ENCODE assay signal across 7 cellular contexts in the genomic region with DNA sequence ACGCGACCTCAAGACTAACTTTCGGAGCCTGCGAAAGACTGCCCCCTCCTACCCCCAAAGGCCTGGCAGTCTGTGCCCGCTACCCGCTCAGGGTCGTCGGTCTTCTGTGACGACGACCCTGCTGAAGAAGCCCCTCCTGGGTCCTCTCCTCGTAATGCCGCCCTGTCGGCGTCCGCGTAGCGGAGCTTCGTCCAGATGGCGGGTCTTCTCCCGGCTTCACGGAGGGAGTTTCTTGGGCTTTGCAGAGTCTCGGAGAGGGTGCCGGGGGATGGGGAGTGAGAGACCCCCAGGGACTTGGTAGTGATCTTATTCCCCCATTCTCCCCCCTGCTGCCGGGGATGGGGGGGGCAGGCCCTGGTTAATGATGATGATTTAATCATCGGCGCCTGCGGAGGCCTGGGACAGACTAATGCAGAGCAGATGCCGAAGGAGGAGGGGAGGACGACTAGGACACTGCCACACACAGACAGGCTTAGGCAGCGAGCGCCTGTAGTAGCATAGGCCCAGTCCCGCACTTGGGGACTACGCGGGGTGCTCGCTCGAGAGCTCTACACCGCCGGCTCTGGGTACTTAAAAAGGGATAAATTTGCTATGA. TPM values are rescaled to one million over a fixed set of nuclear protein-coding genes. Genes with fewer than 3 reads are reported as not detected.
DNase-seq lines count a peak whose midpoint lies in the region; ATAC-seq and TF ChIP-seq lines count a peak whose summit lies in the region.

No MANE protein-coding gene starts in this region.

- peaks cover 43 to 52% (median 49%) of the 10 kb centered on the region in 4 donors for H3K4me1 ChIP-seq in stomach

- peaks cover 28% of the 10 kb centered on the region for H3K4me1 Mint-ChIP-seq in MCF 10A (ENCODE audit: insufficient read depth, unreplicated experiment)

- peaks cover 22% of the 10 kb centered on the region for H3K27me3 ChIP-seq in kidney epithelial cell (ENCODE audit: control insufficient read depth, insufficient read depth, low read length)
- H3K27me3 ChIP-seq in stomach = peaks cover 5 to 54% (median 24%) of the 10 kb centered on the region in 3 donors

- H3K4me3 Mint-ChIP-seq in MCF 10A (ENCODE audit: unreplicated experiment) = peak overlapping the region; percentile 88

- no peak for TF ChIP-seq CTCF in GM12875 (IDR thresholded peaks at IDR 0.05; ENCODE audit: borderline replicate concordance, insufficient read depth, low read depth, low read length)
- TF ChIP-seq CTCF in MCF 10A (IDR thresholded peaks at IDR 0.05; ENCODE audit: unreplicated experiment) = no peak
- no peak for TF ChIP-seq CTCF in kidney epithelial cell (IDR thresholded peaks at IDR 0.05; ENCODE audit: insufficient read depth, low read length, poor library complexity, severe bottlenecking)
- no peak for TF ChIP-seq CTCF in stomach (IDR thresholded peaks at IDR 0.05)

- intact Hi-C loops in MCF 10A (cut with micrococcal nuclease) (loop anchor here (1.0 kb wide), 2 partner anchors 21 to 79 kb away; a partner anchor contains a TSS), stomach (cut with DNase I; ENCODE audit: low total_unique reads) (no loop called here)

- no peaks in the 10 kb centered on the region for H3K9me3 ChIP-seq in stomach

- CTCF ChIA-PET in MCF 10A (lab: Yijun Ruan, JAX) = interaction anchor here (1.0 to 3.5 kb wide), 3 partner anchors 11 to 79 kb away, joined by 3 to 18 read pairs (median 16); a partner anchor contains a TSS

- peak overlapping the region; percentile 98 for H3K27ac Mint-ChIP-seq in MCF 10A (ENCODE audit: low read depth, unreplicated experiment)

- no peaks in the 10 kb centered on the region for H3K27me3 Mint-ChIP-seq in MCF 10A (ENCODE audit: insufficient read depth, unreplicated experiment)

- peaks cover 45% of the 10 kb centered on the region for H3K36me3 Mint-ChIP-seq in MCF 10A (ENCODE audit: insufficient read depth, unreplicated experiment)

- TF ChIP-seq EP300 in stomach (IDR thresholded peaks at IDR 0.05) = no peak

- DNase-seq in NCI-H748 (lab: John Stamatoyannopoulos, UW; ENCODE audit: unreplicated experiment) (peak; percentile 77), MCF 10A (ENCODE audit: unreplicated experiment) (peak; percentile 24), kidney epithelial cell (ENCODE audit: low read depth) (no peak), stomach (no peak), KBM-7 (no peak)

- H3K4me3 ChIP-seq in GM12875 (ENCODE audit: low read depth, low read length) = peak overlapping the region; percentile 85
- H3K4me3 ChIP-seq in kidney epithelial cell (ENCODE audit: low read depth, low read length) = peak overlapping the region; percentile 89
- H3K4me3 ChIP-seq in stomach = peak overlapping the region; percentile 67 to 77 (median 70)

- POLR2A ChIA-PET in MCF 10A (lab: Yijun Ruan, JAX) = interaction anchor here (0.6 to 8.6 kb wide), 12 partner anchors 9 to 362 kb away, joined by 3 to 135 read pairs (median 4); a partner anchor contains a TSS

- no peak for TF ChIP-seq POLR2A in stomach (IDR thresholded peaks at IDR 0.05)

- WGBS in stomach, 5 donors = 10 to 20% (median 12%) methylated on average over 27 to 38 of the region's 38 CpGs

- H3K36me3 ChIP-seq in kidney epithelial cell (ENCODE audit: control insufficient read depth, insufficient read depth, low read length) (no peaks in the 10 kb centered on the region), stomach (peaks cover 6 to 22% (median 17%) of the 10 kb centered on the region in 4 donors)

- H3K9me3 Mint-ChIP-seq in MCF 10A (ENCODE audit: unreplicated experiment) = no peaks in the 10 kb centered on the region

- in situ Hi-C loops in KBM-7 (cut with MboI; ENCODE audit: low pct_unique_long_range_greater_than_20kb, low sequenced_read_pairs) = no loop called here

- H3K27ac ChIP-seq in stomach = peak overlapping the region; percentile 95 to 99 (median 98)

- BruUV-seq in MCF 10A (replicated peaks; lab: Mats Ljungman, UMichigan) = TSS peak; percentile 78

- peak; percentile 11 for ATAC-seq in HG02759 (IDR thresholded peaks at IDR 0.05; ENCODE audit: unreplicated experiment)

RNA-seq across cellular contexts. Expression of a gene that starts 0.5 kb away (rescaled TPM):
- 37.5 and 41.6 TPM in 2 replicates for total RNA-seq in MCF 10A (2022)
- 17.1 and 19.3 TPM in 2 replicates for total RNA-seq in kidney epithelial cell
- 10 to 100 TPM in 2 of 5 donors, 1 to 10 TPM in 3; 1.9 to 49.6 (median 6.4) TPM for total RNA-seq in stomach
- 10 to 100 TPM; 14.7 to 20.8 (median 18.1) TPM for polyA plus RNA-seq in stomach

RNA-seq across cellular contexts. Expression of a gene that starts 6.2 kb away (rescaled TPM):
- total RNA-seq in MCF 10A (2022) (not detected in 2 replicates), kidney epithelial cell (0.27 TPM in 1 of 2 replicates, not detected in the other), stomach (under 1 TPM in 1 of 5 donors, not detected in 4; 0.73 TPM)
- under 1 TPM in 1 of 3 donors, not detected in 2; 0.28 TPM for polyA plus RNA-seq in stomach

RNA-seq across cellular contexts. Expression of a gene that starts 8.6 kb away (rescaled TPM):
- not detected in 2 replicates for total RNA-seq in MCF 10A (2022)
- 1.9 and 3.4 TPM in 2 replicates for total RNA-seq in kidney epithelial cell
- 1 to 10 TPM in 2 of 5 donors, not detected in 3; 1.1 to 2.6 TPM for total RNA-seq in stomach
- polyA plus RNA-seq in stomach = 1 to 10 TPM; 1.1 to 2.3 (median 1.2) TPM

RNA-seq across cellular contexts. Expression of a gene that starts 18.0 kb away (rescaled TPM):
- total RNA-seq in MCF 10A (2022) (4.3 and 4.7 TPM in 2 replicates), kidney epithelial cell (not detected in 2 replicates), stomach (10 to 100 TPM in 4 of 5 donors, 1 to 10 TPM in 1; 6.6 to 42.6 (median 22.8) TPM)
- 1 to 10 TPM; 2.1 to 5.3 (median 4.1) TPM for polyA plus RNA-seq in stomach

RNA-seq across cellular contexts. Expression of a gene that starts 21.5 kb away (rescaled TPM):
- 138 and 140 TPM in 2 replicates for total RNA-seq in MCF 10A (2022)
- total RNA-seq in kidney epithelial cell = 143 TPM in 2 replicates
- 100 to 1,000 TPM in 4 of 5 donors, 10 to 100 TPM in 1; 74.4 to 244 (median 173) TPM for total RNA-seq in stomach
- polyA plus RNA-seq in stomach = 100 to 1,000 TPM in 2 of 3 donors, 10 to 100 TPM in 1; 97.9 to 235 (median 139) TPM

Comparison
In these comparisons a context has a peak if more than half of its experiments do, and no peak if none do; other contexts are left out.
1. DNase-seq: peak in NCI-H748 (single experiment) and MCF 10A (single experiment); none in kidney epithelial cell (single experiment), stomach (single experiment) and KBM-7 (single experiment).
2. Peak in every context shown above with its lines, with median percentiles within 50 percentile points of each other: H3K4me3 ChIP-seq.